In the genomic region with DNA sequence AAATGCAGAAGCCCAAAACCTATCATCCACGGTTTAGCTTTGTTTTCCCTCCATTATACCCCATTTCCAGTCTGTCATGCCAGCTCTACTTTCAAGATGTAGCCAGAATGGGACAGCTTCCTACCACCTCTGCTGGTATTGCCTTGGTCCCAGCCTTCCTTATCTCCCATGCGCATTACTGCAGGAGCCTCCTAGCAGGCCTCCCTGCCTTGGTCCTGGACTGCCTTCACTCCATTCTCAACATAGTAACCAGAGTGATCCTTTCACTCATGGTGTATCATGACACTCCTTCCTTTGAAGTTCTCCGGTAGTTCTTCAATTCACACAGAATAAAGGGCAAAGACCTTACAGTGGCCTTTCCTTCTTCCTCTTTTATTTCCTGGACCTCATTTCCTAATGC, we compare ENCODE assay signal across 20 cellular contexts. TPM values are rescaled to one million over a fixed set of nuclear protein-coding genes. Genes with fewer than 3 reads are reported as not detected.
DNase-seq lines count a peak whose midpoint lies in the region; ATAC-seq, FAIRE-seq and TF ChIP-seq lines count a peak whose summit lies in the region.
"Had no signal": no experiment of that assay in that cellular context is flagged by ENCODE, and none has a peak within 500 bp of the region (broad histone marks: within the 10 kb centered on the region; RNA-seq: fewer than 3 reads in every experiment).

No MANE protein-coding gene starts in this region.

- 92 to 100% methylated on average over 3 of the region's 3 CpGs for WGBS in GM23248 (ENCODE audit: low coverage in 1 of 2, low lambda C conversion rate in 2 of 2, missing lambda C conversion rate in 2 of 2), 2 experiments
- WGBS in sigmoid colon, 2 donors, result 90 to 92% methylated on average over 3 of the region's 3 CpGs

- ATAC-seq in GM21786 (IDR thresholded peaks at IDR 0.05; ENCODE audit: unreplicated experiment), result no peak
- no peak for ATAC-seq in HG02642 (IDR thresholded peaks at IDR 0.05; ENCODE audit: poor library complexity, unreplicated experiment)

- intact Hi-C loops in sigmoid colon (cut with DNase I), result no loop called here

- H3K27me3 Mint-ChIP-seq in astrocyte (ENCODE audit: low read depth, unreplicated experiment), result no peaks in the 10 kb centered on the region
- peaks cover 3% of the 10 kb centered on the region for H3K27me3 Mint-ChIP-seq in endothelial cell (ENCODE audit: unreplicated experiment)

- peaks cover 19% of the 10 kb centered on the region; the same call in 1 of the 2 replicates for H3F3A ChIP-seq in GM23248 (ENCODE audit: insufficient read depth)

- no peaks in the 10 kb centered on the region for H3K36me3 Mint-ChIP-seq in astrocyte (ENCODE audit: low read depth, unreplicated experiment)
- H3K36me3 Mint-ChIP-seq in endothelial cell (ENCODE audit: low read depth, unreplicated experiment), result no peaks in the 10 kb centered on the region
- H3K36me3 Mint-ChIP-seq: CD4-positive, alpha-beta memory T cell had no signal

- no peaks in the 10 kb centered on the region for H3K9me2 ChIP-seq in GM23248 (ENCODE audit: insufficient read depth)

- H3K27me3 ChIP-seq in GM23248 (replicated peaks; ENCODE audit: insufficient read depth) (no peaks in the 10 kb centered on the region), astrocyte (ENCODE audit: insufficient read depth, low read length) (no peaks in the 10 kb centered on the region), sigmoid colon (no peaks in the 10 kb centered on the region)

- H3K9me3 ChIP-seq in GM23248 (ENCODE audit: low read depth) (no peaks in the 10 kb centered on the region), astrocyte (ENCODE audit: insufficient read depth, low read depth, low read length) (no peaks in the 10 kb centered on the region), sigmoid colon (no peaks in the 10 kb centered on the region)

- DNase-seq in GM23248, result no peak
- no peak for DNase-seq in astrocyte (ENCODE audit: low read depth)
- DNase-seq in endothelial cell (ENCODE audit: low spot score), result no peak
- DNase-seq in sigmoid colon, result no peak
- DNase-seq in stimulated activated CD4-positive, alpha-beta T cell treated with anti-CD3 and anti-CD28 coated beads, Interleukin-2, amount 100 ng/mL, for 48 hours, result no peak
- no peak for DNase-seq in OCI-M2 (lab: John Stamatoyannopoulos, UW; ENCODE audit: unreplicated experiment)
- DNase-seq: CD4-positive, alpha-beta memory T cell; DMS153; GF-D8; GOT3; KG1; MV-4-11; NCI-H1694 treated with DMSO at 0.1 percent for 48 hours; NCI-H524; NCI-H82; OCI-M1 had no signal

- no peak for TF ChIP-seq POLR2A in sigmoid colon (IDR thresholded peaks at IDR 0.05)

- 0 out of 2 replicates have a peak overlapping the region, but pooled peaks have one; percentile 13 for H3K27ac ChIP-seq in GM23248
- no peak overlapping the region for H3K27ac ChIP-seq in astrocyte (ENCODE audit: low read depth, low read length)
- H3K27ac ChIP-seq in sigmoid colon, result peak overlapping the region in 3 of 4 donors; percentile 54 to 70 (median 64)

- H3K79me2 ChIP-seq in GM23248 (ENCODE audit: insufficient read depth) (no peaks in the 10 kb centered on the region), astrocyte (ENCODE audit: insufficient read depth, low read length) (no peaks in the 10 kb centered on the region)

- in situ Hi-C loops in GM23248 (cut with MboI), result loop anchor here (25.0 kb wide), 1 partner anchor 593 kb away; no protein-coding TSS in a partner anchor

- H3K4me3 ChIP-seq in GM23248, result no peak overlapping the region
- no peak overlapping the region for H3K4me3 ChIP-seq in astrocyte (ENCODE audit: insufficient read depth, low read depth, low read length)
- no peak overlapping the region for H3K4me3 ChIP-seq in sigmoid colon

- H3K4me1 ChIP-seq in GM23248 (ENCODE audit: insufficient read depth), result peaks cover 32% of the 10 kb centered on the region
- H3K4me1 ChIP-seq in astrocyte (ENCODE audit: insufficient read depth, low read length), result no peaks in the 10 kb centered on the region
- peaks cover 0 to 22% (median 18%) of the 10 kb centered on the region in 4 donors for H3K4me1 ChIP-seq in sigmoid colon

- H3K4me1 Mint-ChIP-seq in astrocyte (ENCODE audit: low read depth, unreplicated experiment), result peaks cover 11% of the 10 kb centered on the region
- H3K4me1 Mint-ChIP-seq in endothelial cell (ENCODE audit: unreplicated experiment), result peaks cover 35% of the 10 kb centered on the region
- H3K4me1 Mint-ChIP-seq: CD4-positive, alpha-beta memory T cell had no signal

- H3K27ac Mint-ChIP-seq in astrocyte (ENCODE audit: unreplicated experiment), result peak overlapping the region; percentile 16
- peak overlapping the region; percentile 15 for H3K27ac Mint-ChIP-seq in endothelial cell (ENCODE audit: unreplicated experiment)
- H3K27ac Mint-ChIP-seq: CD4-positive, alpha-beta memory T cell had no signal

- peaks cover 2% of the 10 kb centered on the region for H3K9me3 Mint-ChIP-seq in astrocyte (ENCODE audit: unreplicated experiment)
- no peaks in the 10 kb centered on the region for H3K9me3 Mint-ChIP-seq in endothelial cell (ENCODE audit: unreplicated experiment)
- H3K9me3 Mint-ChIP-seq: CD4-positive, alpha-beta memory T cell had no signal

- TF ChIP-seq CTCF in astrocyte (IDR thresholded peaks at IDR 0.05; ENCODE audit: insufficient read depth, low read depth, low read length), result no peak
- no peak for TF ChIP-seq CTCF in endothelial cell (IDR thresholded peaks at IDR 0.05; ENCODE audit: unreplicated experiment)
- TF ChIP-seq CTCF in sigmoid colon (IDR thresholded peaks at IDR 0.05), result no peak

- no peak for FAIRE-seq in astrocyte (lab: Jason Lieb, UNC)
- FAIRE-seq: A204.1, GM19239 had no signal

- H3K36me3 ChIP-seq in GM23248 (ENCODE audit: low read depth), result no peaks in the 10 kb centered on the region
- H3K36me3 ChIP-seq in astrocyte (ENCODE audit: insufficient read depth, low read length), result no peaks in the 10 kb centered on the region
- no peaks in the 10 kb centered on the region for H3K36me3 ChIP-seq in sigmoid colon

- H2AFZ ChIP-seq in GM23248, result peak overlapping the region; percentile 17; the same call in 1 of the 2 replicates
- H2AFZ ChIP-seq in astrocyte (ENCODE audit: low read depth, low read length), result no peak overlapping the region

- H3K9ac ChIP-seq in GM23248, result no peak overlapping the region
- H3K9ac ChIP-seq in astrocyte (ENCODE audit: low read length), result no peak overlapping the region

- H3K4me3 Mint-ChIP-seq in astrocyte (ENCODE audit: unreplicated experiment) (no peak overlapping the region), endothelial cell (ENCODE audit: unreplicated experiment) (peak overlapping the region; percentile 4)
- H3K4me3 Mint-ChIP-seq: CD4-positive, alpha-beta memory T cell had no signal

- H4K20me1 ChIP-seq in GM23248 (ENCODE audit: insufficient read depth) (no peaks in the 10 kb centered on the region), astrocyte (ENCODE audit: insufficient read depth, low read length) (no peaks in the 10 kb centered on the region)

- no peak for TF ChIP-seq EP300 in sigmoid colon (IDR thresholded peaks at IDR 0.05)

- H3K4me2 ChIP-seq in GM23248 (ENCODE audit: unreplicated experiment) (peak overlapping the region; percentile 42), astrocyte (ENCODE audit: low read length) (no peak overlapping the region)

RNA-seq across cellular contexts. Expression of a gene that starts 15.9 kb away (rescaled TPM):
- 5.1 and 5.7 TPM in 2 replicates for total RNA-seq in GM23248 (2014; rRNA removed; shearing (Covaris generic))
- polyA plus RNA-seq in GM23248 (2016; fragmentation: Nextera tagmentation; extraction: Ambion mirVana), result 11.3 and 12.3 TPM in 2 replicates
- 32.4 and 32.8 TPM in 2 replicates for total RNA-seq in astrocyte
- total RNA-seq in endothelial cell (ENCODE audit: unreplicated experiment), result 118 TPM
- 10 to 100 TPM; 61.0 to 98.9 (median 73.8) TPM for total RNA-seq in sigmoid colon
- 10 to 100 TPM in 2 of 3 donors, 1 to 10 TPM in 1; 8.1 to 21.8 (median 13.8) TPM for polyA plus RNA-seq in sigmoid colon
